Comparison of ENCODE assay signal across 34 cellular contexts in the genomic region with DNA sequence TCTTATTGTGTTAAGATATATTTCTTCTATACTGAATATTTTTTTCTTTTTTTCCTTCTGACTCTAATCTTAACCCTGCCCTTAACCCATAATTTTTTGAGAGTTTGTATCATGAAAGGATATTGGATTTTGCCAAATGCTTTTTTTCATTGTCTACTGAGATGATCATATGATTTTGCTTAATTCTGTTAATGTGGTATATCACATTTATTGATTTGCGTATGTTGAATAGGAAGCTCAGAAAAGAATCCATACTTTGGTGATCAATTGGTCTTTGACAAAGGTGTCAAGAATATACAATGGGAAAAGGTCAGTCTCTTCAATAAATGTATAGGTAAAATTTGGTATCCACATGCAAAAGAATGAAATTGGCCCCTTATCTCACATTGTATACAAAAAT.
DNase-seq lines count a peak whose midpoint lies in the region; ATAC-seq, FAIRE-seq and TF ChIP-seq lines count a peak whose summit lies in the region.
"Had no signal": no experiment of that assay in that cellular context is flagged by ENCODE, and none has a peak within 500 bp of the region (broad histone marks: within the 10 kb centered on the region; RNA-seq: fewer than 3 reads in every experiment).

No MANE protein-coding gene starts in this region.

- H3K4me2 ChIP-seq in Karpas-422 (ENCODE audit: low read depth, low read length, poor library complexity, severe bottlenecking): no peak overlapping the region
- no peak overlapping the region for H3K4me2 ChIP-seq in K562 (ENCODE audit: insufficient read depth, low read length)
- H3K4me2 ChIP-seq: A549; BLaER1; BLaER1 treated with 17β-estradiol and CSF1 and Interleukin-3, amounts not matched to agents 10 nM and 100 nM had no signal

- ATAC-seq in WTC11: no peak
- no peak for ATAC-seq in K562
- ATAC-seq: A549; CD8-positive, alpha-beta T cell had no signal

- POLR2A ChIA-PET in WTC11 (lab: Charles Lee): no interaction called here
- POLR2A ChIA-PET in K562 (lab: Yijun Ruan, JAX): interaction anchor here (0.9 kb wide), 1 partner anchor 169 kb away, joined by 3 read pairs; no protein-coding TSS in a partner anchor

- FAIRE-seq in K562 (lab: Jason Lieb, UNC): no peak
- no peak for FAIRE-seq in GM12891 (lab: Jason Lieb, UNC)
- FAIRE-seq: A549, D721Med had no signal

- no peaks in the 10 kb centered on the region for H3K9me2 ChIP-seq in Karpas-422 (replicated peaks; ENCODE audit: insufficient read depth, low read length)

- H3K27me3 ChIP-seq in Karpas-422 (ENCODE audit: low read length): no peaks in the 10 kb centered on the region
- no peaks in the 10 kb centered on the region for H3K27me3 ChIP-seq in K562 (ENCODE audit: control insufficient read depth in 2 of 2, insufficient read depth in 2 of 2, low read length in 2 of 2)
- H3K27me3 ChIP-seq: BE2C; BLaER1; BLaER1 treated with 17β-estradiol and CSF1 and Interleukin-3, amounts not matched to agents 10 nM and 100 nM had no signal

- BruUV-seq in K562 (replicated peaks; lab: Mats Ljungman, UMichigan): no TSS peak

- intact Hi-C loops in K562 (cut with micrococcal nuclease): no loop called here

- H3K36me3 ChIP-seq in Karpas-422 (ENCODE audit: insufficient read depth, low read length) (no peaks in the 10 kb centered on the region), K562 (ENCODE audit: control insufficient read depth, insufficient read depth, low read length) (peaks cover 16% of the 10 kb centered on the region; the same call in 1 of the 3 replicates)
- H3K36me3 ChIP-seq: BE2C; BLaER1; BLaER1 treated with 17β-estradiol and CSF1 and Interleukin-3, amounts not matched to agents 10 nM and 100 nM had no signal

- peaks cover 20% of the 10 kb centered on the region for H3K36me3 Mint-ChIP-seq in WTC11
- H3K36me3 Mint-ChIP-seq: CD14-positive monocyte; CD4-positive, alpha-beta memory T cell; CD4-positive, CD25-positive, alpha-beta regulatory T cell; CD8-positive, alpha-beta memory T cell; CD8-positive, alpha-beta T cell had no signal

- H3K9me3 ChIP-seq in Karpas-422 (ENCODE audit: low read length): no peaks in the 10 kb centered on the region
- H3K9me3 ChIP-seq in K562 (replicated peaks; ENCODE audit: control insufficient read depth, insufficient read depth, low read depth, low read length): 0 out of 2 replicates have a peak, but pooled peaks cover 7% of the 10 kb centered on the region
- H3K9me3 ChIP-seq: A549; BE2C; BLaER1; BLaER1 treated with 17β-estradiol and CSF1 and Interleukin-3, amounts not matched to agents 10 nM and 100 nM; Caco-2 had no signal

- H2AFZ ChIP-seq in Karpas-422 (ENCODE audit: low read length): no peak overlapping the region
- no peak overlapping the region for H2AFZ ChIP-seq in K562 (ENCODE audit: low read depth, low read length)

- TF ChIP-seq POLR2A in K562 (conservative IDR thresholded peaks at IDR 0.05): no peak
- no peak for TF ChIP-seq POLR2A in GM12891 (IDR thresholded peaks at IDR 0.05; ENCODE audit: low read depth, low read length)

- TF ChIP-seq EP300 in K562 (IDR thresholded peaks at IDR 0.05; ENCODE audit: low read length): no peak

- in situ Hi-C loops in K562 (cut with MboI): no loop called here

- H3K27ac Mint-ChIP-seq in WTC11: 0 out of 2 replicates have a peak overlapping the region, but pooled peaks have one; percentile 42
- H3K27ac Mint-ChIP-seq: B cell; CD14-positive monocyte; CD4-positive, alpha-beta memory T cell; CD4-positive, alpha-beta T cell; CD4-positive, CD25-positive, alpha-beta regulatory T cell; CD8-positive, alpha-beta memory T cell; CD8-positive, alpha-beta T cell had no signal

- CTCF ChIA-PET in WTC11 (lab: Charles Lee): no interaction called here
- CTCF ChIA-PET in K562 (lab: Yijun Ruan, JAX; ENCODE audit: low intra/inter-chr PET ratio): no interaction called here

- H3K4me1 ChIP-seq in Karpas-422 (ENCODE audit: low read length) (peaks cover 12% of the 10 kb centered on the region), K562 (replicated peaks in 1 of 2; ENCODE audit: control insufficient read depth in 2 of 2, insufficient read depth in 2 of 2, low read length in 2 of 2) (no peaks in the 10 kb centered on the region)
- H3K4me1 ChIP-seq: A549; BE2C; BLaER1; BLaER1 treated with 17β-estradiol and CSF1 and Interleukin-3, amounts not matched to agents 10 nM and 100 nM; Caco-2 had no signal

- H3K9me1 ChIP-seq in K562 (ENCODE audit: control insufficient read depth, insufficient read depth, low read length): no peaks in the 10 kb centered on the region

- WGBS in K562 (ENCODE audit: insufficient coverage, low coverage, missing lambda C conversion rate): 88% methylated on average over 1 of the region's 1 CpG

- no peak for TF ChIP-seq RAD21 in K562 (CRISPR knock-in tag; conservative IDR thresholded peaks at IDR 0.05 in 1 of 2, IDR thresholded peaks at IDR 0.05 in 1 of 2)

- no peak overlapping the region for H3K4me3 ChIP-seq in Karpas-422 (ENCODE audit: low read length)
- no peak overlapping the region for H3K4me3 ChIP-seq in K562
- H3K4me3 ChIP-seq: A549; BLaER1; BLaER1 treated with 17β-estradiol and CSF1 and Interleukin-3, amounts not matched to agents 10 nM and 100 nM had no signal

- no peak overlapping the region for H3K4me3 Mint-ChIP-seq in WTC11
- H3K4me3 Mint-ChIP-seq: B cell; CD14-positive monocyte; CD4-positive, alpha-beta memory T cell; CD4-positive, alpha-beta T cell; CD8-positive, alpha-beta memory T cell; CD8-positive, alpha-beta T cell had no signal

- H3K9me3 Mint-ChIP-seq in WTC11: peaks cover 21% of the 10 kb centered on the region

- H3K79me2 ChIP-seq in Karpas-422 (ENCODE audit: low read length) (no peaks in the 10 kb centered on the region), K562 (ENCODE audit: control insufficient read depth, insufficient read depth, low read length) (peaks cover 95% of the 10 kb centered on the region)

- H3K9ac ChIP-seq in Karpas-422 (ENCODE audit: low read length): no peak overlapping the region
- peak overlapping the region in 1 of 2 experiments; percentile 95; a peak in 1 of 4 replicates for H3K9ac ChIP-seq in K562 (ENCODE audit: insufficient read depth in 1 of 2, low read depth in 2 of 2, low read length in 2 of 2)
- H3K9ac ChIP-seq: BLaER1; BLaER1 treated with 17β-estradiol and CSF1 and Interleukin-3, amounts not matched to agents 10 nM and 100 nM had no signal

- H3K27ac ChIP-seq in Karpas-422 (ENCODE audit: low read length) (no peak overlapping the region), K562 (ENCODE audit: extremely low read depth, low read depth, low read length) (no peak overlapping the region; the same call in 2 of the 3 replicates)
- H3K27ac ChIP-seq: 22Rv1; A549; BLaER1; BLaER1 treated with 17β-estradiol and CSF1 and Interleukin-3, amounts not matched to agents 10 nM and 100 nM; C4-2B had no signal

- no peaks in the 10 kb centered on the region for H3K27me3 Mint-ChIP-seq in WTC11 (ENCODE audit: low read depth)
- H3K27me3 Mint-ChIP-seq: B cell; CD4-positive, alpha-beta memory T cell; CD4-positive, alpha-beta T cell; CD4-positive, CD25-positive, alpha-beta regulatory T cell; CD8-positive, alpha-beta memory T cell had no signal

- H4K20me1 ChIP-seq in Karpas-422 (ENCODE audit: insufficient read depth, low read depth, low read length): no peaks in the 10 kb centered on the region
- H4K20me1 ChIP-seq in K562 (replicated peaks; ENCODE audit: control insufficient read depth, insufficient read depth, low read length): no peaks in the 10 kb centered on the region
- H4K20me1 ChIP-seq: BLaER1; BLaER1 treated with 17β-estradiol and CSF1 and Interleukin-3, amounts not matched to agents 10 nM and 100 nM had no signal

- TF ChIP-seq CTCF in WTC11 (IDR thresholded peaks at IDR 0.05) (no peak), K562 (IDR thresholded peaks at IDR 0.05 in 2 of 3, conservative IDR thresholded peaks at IDR 0.05 in 1 of 3; ENCODE audit: insufficient read depth in 2 of 3, low read depth in 1 of 3, low read length in 3 of 3) (no peak)

- DNase-seq in Karpas-422 (peak; percentile 32), WTC11 (ENCODE audit: low spot score) (no peak), K562 (ENCODE audit: extremely low read depth in 1 of 4, low spot score in 3 of 4) (no peak), NCI-H446 (lab: John Stamatoyannopoulos, UW) (no peak), HuH-7 (ENCODE audit: low spot score) (no peak), GM12891 (ENCODE audit: insufficient read length, low spot score) (no peak)
- DNase-seq: 8988T; ACHN; AML-193; BE2C; C1 segment of cervical spinal cord; Caco-2; Calu3; CD4-positive, alpha-beta memory T cell; CD4-positive, alpha-beta T cell; CD4-positive, CD25-positive, alpha-beta regulatory T cell; CD8-positive, alpha-beta memory T cell; CD8-positive, alpha-beta T cell; COR-L47; DMS 273 treated with DMSO at 0.1 percent for 48 hours; DMS153; DMS53; DMS79; DMS79 treated with DMSO at 0.1 percent for 48 hours; DND-41; EL had no signal

- H3K4me1 Mint-ChIP-seq in WTC11: peaks cover 39% of the 10 kb centered on the region
- H3K4me1 Mint-ChIP-seq: B cell; CD14-positive monocyte; CD4-positive, alpha-beta memory T cell; CD4-positive, CD25-positive, alpha-beta regulatory T cell; CD8-positive, alpha-beta memory T cell had no signal

TF ChIP-seq in K562, 482 proteins besides CTCF, POLR2A, EP300 and RAD21 (continues in another document):
- TF ChIP-seq ZNF766 (CRISPR knock-in tag; conservative IDR thresholded peaks at IDR 0.05): 0 out of 2 replicates have a peak, but pooled peaks have one; percentile 10
- TF ChIP-seq ZNF146 (CRISPR knock-in tag; IDR thresholded peaks at IDR 0.05; ENCODE audit: unreplicated experiment): no peak
- peak; percentile 57; the same call in 1 of the 2 replicates for TF ChIP-seq GTF2E2 (tag; IDR thresholded peaks at IDR 0.05)

TF ChIP-seq in GM12891, 5 proteins besides CTCF, POLR2A, EP300 and RAD21:
- no peak for TF ChIP-seq TAF1 (IDR thresholded peaks at IDR 0.05; ENCODE audit: low read depth, low read length)
- TF ChIP-seq POLR2AphosphoS5 (IDR thresholded peaks at IDR 0.05; ENCODE audit: low read depth, low read length): no peak
- no peak for TF ChIP-seq SPI1 (IDR thresholded peaks at IDR 0.05; ENCODE audit: low read depth, low read length)
- no peak for TF ChIP-seq POU2F2 (IDR thresholded peaks at IDR 0.05; ENCODE audit: low read depth, low read length)
- no peak for TF ChIP-seq PAX5 (IDR thresholded peaks at IDR 0.05; ENCODE audit: insufficient read depth, low read length, severe bottlenecking)
